ENCODE assay signal across 8 cellular contexts in the genomic region with DNA sequence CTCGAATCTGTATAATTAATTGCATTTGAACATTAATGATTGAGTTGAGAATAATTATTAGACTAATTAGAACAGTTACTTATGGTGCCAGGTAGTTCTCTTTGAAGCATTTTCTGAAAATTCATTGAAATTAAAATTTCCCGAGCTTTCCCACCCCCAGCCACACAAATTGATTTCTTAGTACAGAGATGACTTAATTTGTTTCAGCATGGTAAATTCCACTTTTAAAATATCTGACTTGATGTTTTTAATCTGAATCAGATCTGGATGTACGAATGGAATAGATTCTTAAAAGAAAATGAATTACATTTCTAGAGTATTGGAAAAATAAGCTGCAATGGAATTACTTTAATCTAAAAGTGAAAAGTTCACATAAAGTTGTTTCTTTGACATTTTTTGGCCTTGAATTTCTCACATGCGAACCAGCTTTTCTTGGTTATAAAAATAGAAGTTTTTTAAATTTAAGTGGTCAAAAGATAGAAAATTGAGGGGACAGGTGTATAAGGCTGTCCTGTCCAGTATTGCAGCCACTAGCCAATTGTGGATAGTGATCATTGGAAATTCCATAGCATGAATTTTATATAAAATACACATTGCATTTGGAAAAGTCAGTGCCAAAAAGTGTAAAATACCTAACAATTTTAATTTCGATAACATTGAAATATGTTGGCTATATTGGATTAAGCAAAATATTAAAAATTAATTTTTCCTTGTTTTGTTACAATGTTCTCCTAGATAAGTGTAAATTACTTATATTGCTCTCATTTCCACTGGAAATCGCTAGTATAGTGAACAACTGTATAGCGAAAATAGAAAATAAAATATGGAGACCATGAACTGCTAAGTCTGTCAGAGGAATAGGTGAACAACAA.
DNase-seq lines count a peak whose midpoint lies in the region; ATAC-seq and TF ChIP-seq lines count a peak whose summit lies in the region.

No MANE protein-coding gene starts in this region.

- ATAC-seq in activated T-cell treated with anti-CD3 and anti-CD28 coated beads, Interleukin-2, amount 50 U/mL, for 4 hours = no peak
- no peak for ATAC-seq in activated naive CD4-positive, alpha-beta T cell treated with anti-CD3 and anti-CD28 coated beads, Interleukin-2, amount 50 U/mL, for 72 hours
- no peak for ATAC-seq in left lung

- peak overlapping the region; percentile 93 for H3K4me3 Mint-ChIP-seq in activated T-cell treated with anti-CD3 and anti-CD28 coated beads, Interleukin-2, amount 50 U/mL, for 4 hours

- WGBS in tibial nerve, 2 donors = 20 to 24% methylated on average over 7 of the region's 7 CpGs

- peaks cover 0 to 31% of the 10 kb centered on the region in 2 donors for H3K27me3 ChIP-seq in left lung
- peaks cover 0 to 10% of the 10 kb centered on the region in 2 donors for H3K27me3 ChIP-seq in tibial nerve

- H3K27me3 Mint-ChIP-seq in activated T-cell treated with anti-CD3 and anti-CD28 coated beads, Interleukin-2, amount 50 U/mL, for 4 hours (ENCODE audit: low read depth) = peaks cover 3% of the 10 kb centered on the region

- H3K27ac ChIP-seq in left lung = peak overlapping the region; percentile 90 to 95
- H3K27ac ChIP-seq in tibial nerve = peak overlapping the region in 3 of 4 donors; percentile 86 to 96 (median 92)

- H3K4me1 Mint-ChIP-seq in activated T-cell treated with anti-CD3 and anti-CD28 coated beads, Interleukin-2, amount 50 U/mL, for 4 hours (ENCODE audit: low read depth) = peaks cover 48% of the 10 kb centered on the region

- H3K4me1 ChIP-seq in left lung = peaks cover 9 to 38% of the 10 kb centered on the region in 2 donors
- peaks cover 0 to 24% (median 4%) of the 10 kb centered on the region in 4 donors for H3K4me1 ChIP-seq in tibial nerve

- no peak for DNase-seq in activated T-cell treated with anti-CD3 and anti-CD28 coated beads, Interleukin-2, amount 50 U/mL, for 4 hours
- DNase-seq in activated T-cell treated with anti-CD3 and anti-CD28 coated beads, Interleukin-2, amount 50 U/mL, for 1 hour = no peak
- DNase-seq in activated naive CD4-positive, alpha-beta T cell treated with anti-CD3 and anti-CD28 coated beads, Interleukin-2, amount 50 U/mL, for 72 hours (ENCODE audit: low spot score in 2 of 2) = no peak
- DNase-seq in left lung (no peak), tibial nerve (ENCODE audit: low spot score in 2 of 2) (no peak), DMS114 treated with DMSO at 0.1 percent for 48 hours (lab: John Stamatoyannopoulos, UW; ENCODE audit: unreplicated experiment) (no peak), COLO668 (lab: John Stamatoyannopoulos, UW; ENCODE audit: unreplicated experiment) (no peak), cerebellum (ENCODE audit: low spot score) (no peak)

- H3K9me3 ChIP-seq in left lung (no peaks in the 10 kb centered on the region), tibial nerve (no peaks in the 10 kb centered on the region)

- H3K36me3 ChIP-seq in left lung (no peaks in the 10 kb centered on the region), tibial nerve (no peaks in the 10 kb centered on the region)

- peak overlapping the region; percentile 42 to 61 for H3K4me3 ChIP-seq in left lung
- H3K4me3 ChIP-seq in tibial nerve = peak overlapping the region; percentile 44 to 74 (median 62)

- TF ChIP-seq EP300 in tibial nerve (IDR thresholded peaks at IDR 0.05) = no peak

- TF ChIP-seq CTCF in left lung (IDR thresholded peaks at IDR 0.05) (no peak), tibial nerve (IDR thresholded peaks at IDR 0.05) (no peak)

- no peaks in the 10 kb centered on the region for H3K9me3 Mint-ChIP-seq in activated T-cell treated with anti-CD3 and anti-CD28 coated beads, Interleukin-2, amount 50 U/mL, for 4 hours
- no peaks in the 10 kb centered on the region for H3K9me3 Mint-ChIP-seq in activated naive CD4-positive, alpha-beta T cell treated with anti-CD3 and anti-CD28 coated beads, Interleukin-2, amount 50 U/mL, for 72 hours

- TF ChIP-seq POLR2A in tibial nerve (IDR thresholded peaks at IDR 0.05) = no peak

- intact Hi-C loops in left lung (cut with DNase I) = no loop called here

- no peaks in the 10 kb centered on the region for H3K36me3 Mint-ChIP-seq in activated T-cell treated with anti-CD3 and anti-CD28 coated beads, Interleukin-2, amount 50 U/mL, for 4 hours (ENCODE audit: insufficient read depth)
- peaks cover 20 to 23% of the 10 kb centered on the region in 2 donors for H3K36me3 Mint-ChIP-seq in activated naive CD4-positive, alpha-beta T cell treated with anti-CD3 and anti-CD28 coated beads, Interleukin-2, amount 50 U/mL, for 72 hours

- H3K27ac Mint-ChIP-seq in activated naive CD4-positive, alpha-beta T cell treated with anti-CD3 and anti-CD28 coated beads, Interleukin-2, amount 50 U/mL, for 72 hours = peak overlapping the region; percentile 99
